ENCODE assay signal across 28 cellular contexts in genomic region chr5:176167800-176168199, GRCh38.
DNase-seq lines count a peak whose midpoint lies in the region; ATAC-seq and TF ChIP-seq lines count a peak whose summit lies in the region.
"Had no signal": no experiment of that assay in that cellular context is flagged by ENCODE, and none has a peak within 500 bp of the region (broad histone marks: within the 10 kb centered on the region; RNA-seq: fewer than 3 reads in every experiment).

No MANE protein-coding gene starts in this region.

- no peak overlapping the region for H3K4me3 Mint-ChIP-seq in activated CD8-positive, alpha-beta T cell treated with anti-CD3 and anti-CD28 coated beads for 36 hours
- H3K4me3 Mint-ChIP-seq: activated CD4-positive, alpha-beta memory T cell treated with anti-CD3 and anti-CD28 coated beads for 36 hours; activated naive CD8-positive, alpha-beta T cell had no signal

- H2BK12ac ChIP-seq in mesenchymal stem cell (ENCODE audit: low read length in 2 of 2) = no peak overlapping the region

- H3K4me3 ChIP-seq in mesenchymal stem cell (ENCODE audit: insufficient read depth in 1 of 2, low read depth in 1 of 2, low read length in 2 of 2) = no peak overlapping the region
- H3K4me3 ChIP-seq: BLaER1, esophagus squamous epithelium, gastrocnemius medialis, transverse colon had no signal

- no peak overlapping the region for H2AK5ac ChIP-seq in mesenchymal stem cell (ENCODE audit: low read length, severe bottlenecking)

- peak; percentile 76 for DNase-seq in DMS53 (lab: John Stamatoyannopoulos, UW)
- DNase-seq in HT1080 (ENCODE audit: low read depth) = peak; percentile 72
- DNase-seq in astrocyte of the hippocampus (ENCODE audit: low read depth, low spot score) = peak; percentile 17
- no peak for DNase-seq in mesenchymal stem cell
- no peak for DNase-seq in activated CD8-positive, alpha-beta T cell treated with anti-CD3 and anti-CD28 coated beads for 36 hours
- no peak for DNase-seq in AG08396 (ENCODE audit: low spot score)
- DNase-seq: ACHN; activated CD4-positive, alpha-beta memory T cell treated with anti-CD3 and anti-CD28 coated beads for 36 hours; activated CD4-positive, CD25-positive, alpha-beta regulatory T cell treated with anti-CD3 and anti-CD28 coated beads, Interleukin-2, amount 50 U/mL, for 72 hours; activated CD8-positive, alpha-beta memory T cell treated with anti-CD3 and anti-CD28 coated beads, Interleukin-2, amount 50 U/mL, for 48 hours; anterior cingulate cortex; COR-L47; cortex of kidney; DMS79 treated with DMSO at 0.1 percent for 48 hours; esophagus squamous epithelium; gastrocnemius medialis; Karpas-422; NCI-H1694 treated with DMSO at 0.1 percent for 48 hours; NCI-H2171 treated with DMSO at 0.1 percent for 48 hours; NCI-H526; stimulated activated CD8-positive, alpha-beta memory T cell treated with anti-CD3 and anti-CD28 coated beads, Interleukin-4, amount 100 ng/mL, for 48 hours; T-helper 1 cell; transverse colon had no signal

- H3K36me3 ChIP-seq in mesenchymal stem cell (ENCODE audit: control insufficient read depth in 1 of 2, insufficient read depth in 2 of 2, low read depth in 1 of 2, low read length in 2 of 2) = no peaks in the 10 kb centered on the region
- H3K36me3 ChIP-seq: BLaER1, esophagus squamous epithelium, gastrocnemius medialis, transverse colon had no signal

- ATAC-seq in activated CD8-positive, alpha-beta T cell treated with anti-CD3 and anti-CD28 coated beads for 36 hours = no peak
- ATAC-seq in GM19023 (IDR thresholded peaks at IDR 0.05; ENCODE audit: unreplicated experiment) = no peak
- ATAC-seq: gastrocnemius medialis, left lobe of liver had no signal

- no peaks in the 10 kb centered on the region for H3K9me3 ChIP-seq in mesenchymal stem cell (ENCODE audit: control insufficient read depth, low read length)
- H3K9me3 ChIP-seq: BLaER1, esophagus squamous epithelium, gastrocnemius medialis, transverse colon had no signal

- no peaks in the 10 kb centered on the region for H3K36me3 Mint-ChIP-seq in activated CD8-positive, alpha-beta T cell treated with anti-CD3 and anti-CD28 coated beads for 36 hours (ENCODE audit: low read depth)
- H3K36me3 Mint-ChIP-seq: activated CD4-positive, alpha-beta memory T cell treated with anti-CD3 and anti-CD28 coated beads for 36 hours; activated naive CD8-positive, alpha-beta T cell had no signal

- no peaks in the 10 kb centered on the region for H3K9me3 Mint-ChIP-seq in activated CD8-positive, alpha-beta T cell treated with anti-CD3 and anti-CD28 coated beads for 36 hours
- H3K9me3 Mint-ChIP-seq: activated CD4-positive, alpha-beta memory T cell treated with anti-CD3 and anti-CD28 coated beads for 36 hours; activated T-helper 2 cell treated with anti-CD3 and anti-CD28 coated beads, Interferon-gamma antibody, Interleukin-2, Interleukin-4, amounts not matched to agents 10 μg/mL and 5 μg/mL and 100 μg/mL, durations not matched to agents 14 hours and 24 hours and 36 hours had no signal

- no peak overlapping the region for H3K23ac ChIP-seq in mesenchymal stem cell (ENCODE audit: low read length in 2 of 2)

- H3K9ac ChIP-seq in mesenchymal stem cell (ENCODE audit: low read length) = peak overlapping the region; percentile 5
- H3K9ac ChIP-seq: BLaER1 had no signal

- TF ChIP-seq CTCF in activated CD8-positive, alpha-beta T cell treated with anti-CD3 and anti-CD28 coated beads for 36 hours (IDR thresholded peaks at IDR 0.05) = no peak

- 56% methylated on average over 6 of the region's 6 CpGs for WGBS in mesenchymal stem cell

- no peak overlapping the region for H2AFZ ChIP-seq in mesenchymal stem cell (ENCODE audit: low read depth, low read length)

- no peak overlapping the region for H2BK5ac ChIP-seq in mesenchymal stem cell (ENCODE audit: low read depth, low read length, poor library complexity, severe bottlenecking)

- H3K18ac ChIP-seq in mesenchymal stem cell (ENCODE audit: low read depth in 1 of 2, low read length in 2 of 2) = no peak overlapping the region

- CTCF ChIA-PET in activated CD8-positive, alpha-beta T cell treated with anti-CD3 and anti-CD28 coated beads for 36 hours (lab: Charles Lee) = no interaction called here

- no peak overlapping the region for H3K14ac ChIP-seq in mesenchymal stem cell (ENCODE audit: low read length in 2 of 2)

- H3K4me1 Mint-ChIP-seq in activated CD8-positive, alpha-beta T cell treated with anti-CD3 and anti-CD28 coated beads for 36 hours (ENCODE audit: low read depth) = no peaks in the 10 kb centered on the region

- H3K4ac ChIP-seq in mesenchymal stem cell (ENCODE audit: low read depth in 1 of 2, low read length in 2 of 2) = no peak overlapping the region

- H2BK15ac ChIP-seq in mesenchymal stem cell (ENCODE audit: low read depth, poor library complexity, severe bottlenecking) = no peak overlapping the region

- H3K27ac ChIP-seq in mesenchymal stem cell (ENCODE audit: low read length, poor library complexity, severe bottlenecking) = no peak overlapping the region
- H3K27ac ChIP-seq: BLaER1, esophagus squamous epithelium, gastrocnemius medialis, transverse colon had no signal

- no peak overlapping the region for H3K27ac Mint-ChIP-seq in activated CD8-positive, alpha-beta T cell treated with anti-CD3 and anti-CD28 coated beads for 36 hours
- H3K27ac Mint-ChIP-seq: activated CD4-positive, alpha-beta memory T cell treated with anti-CD3 and anti-CD28 coated beads for 36 hours; activated naive CD8-positive, alpha-beta T cell; activated T-helper 2 cell treated with anti-CD3 and anti-CD28 coated beads, Interferon-gamma antibody, Interleukin-2, Interleukin-4, amounts not matched to agents 10 μg/mL and 5 μg/mL and 100 μg/mL, durations not matched to agents 14 hours and 24 hours and 36 hours had no signal

- H3K27me3 ChIP-seq in mesenchymal stem cell (ENCODE audit: control insufficient read depth in 1 of 2, insufficient read depth in 1 of 2, low read length in 2 of 2) = peaks cover 3 to 5% of the 10 kb centered on the region in 2 experiments
- H3K27me3 ChIP-seq: BLaER1, gastrocnemius medialis had no signal

- peaks cover 13% of the 10 kb centered on the region for H3K27me3 Mint-ChIP-seq in activated CD8-positive, alpha-beta T cell treated with anti-CD3 and anti-CD28 coated beads for 36 hours
- H3K27me3 Mint-ChIP-seq: activated CD4-positive, alpha-beta memory T cell treated with anti-CD3 and anti-CD28 coated beads for 36 hours had no signal

- no peak overlapping the region for H4K8ac ChIP-seq in mesenchymal stem cell (ENCODE audit: low read length)

- H4K91ac ChIP-seq in mesenchymal stem cell (ENCODE audit: low read length) = no peak overlapping the region

- no peaks in the 10 kb centered on the region for H3K79me1 ChIP-seq in mesenchymal stem cell (replicated peaks; ENCODE audit: low read length, poor library complexity, severe bottlenecking)

- intact Hi-C loops in activated CD8-positive, alpha-beta T cell treated with anti-CD3 and anti-CD28 coated beads for 36 hours (cut with micrococcal nuclease) = no loop called here

- POLR2A ChIA-PET in activated CD8-positive, alpha-beta T cell treated with anti-CD3 and anti-CD28 coated beads for 36 hours (lab: Charles Lee) = no interaction called here

- no peak overlapping the region for H3K4me2 ChIP-seq in mesenchymal stem cell (ENCODE audit: low read length, poor library complexity, severe bottlenecking)
- H3K4me2 ChIP-seq: BLaER1 had no signal

- no peak overlapping the region for H2BK120ac ChIP-seq in mesenchymal stem cell (ENCODE audit: low read depth, low read length)

- peaks cover 1% of the 10 kb centered on the region for H3K4me1 ChIP-seq in mesenchymal stem cell (ENCODE audit: control insufficient read depth, insufficient read depth, low read depth, low read length)
- H3K4me1 ChIP-seq: BLaER1, esophagus squamous epithelium, gastrocnemius medialis, transverse colon had no signal

Comparison
In these comparisons a context has a peak if more than half of its experiments do, and no peak if none do; other contexts are left out.
1. DNase-seq: peak in DMS53 (single experiment), HT1080 (single experiment) and astrocyte of the hippocampus (single experiment); none in mesenchymal stem cell (single experiment), activated CD8-positive, alpha-beta T cell treated with anti-CD3 and anti-CD28 coated beads for 36 hours (single experiment) and AG08396 (single experiment).